Comparison of ENCODE assay signal across 30 cellular contexts in the genomic region with DNA sequence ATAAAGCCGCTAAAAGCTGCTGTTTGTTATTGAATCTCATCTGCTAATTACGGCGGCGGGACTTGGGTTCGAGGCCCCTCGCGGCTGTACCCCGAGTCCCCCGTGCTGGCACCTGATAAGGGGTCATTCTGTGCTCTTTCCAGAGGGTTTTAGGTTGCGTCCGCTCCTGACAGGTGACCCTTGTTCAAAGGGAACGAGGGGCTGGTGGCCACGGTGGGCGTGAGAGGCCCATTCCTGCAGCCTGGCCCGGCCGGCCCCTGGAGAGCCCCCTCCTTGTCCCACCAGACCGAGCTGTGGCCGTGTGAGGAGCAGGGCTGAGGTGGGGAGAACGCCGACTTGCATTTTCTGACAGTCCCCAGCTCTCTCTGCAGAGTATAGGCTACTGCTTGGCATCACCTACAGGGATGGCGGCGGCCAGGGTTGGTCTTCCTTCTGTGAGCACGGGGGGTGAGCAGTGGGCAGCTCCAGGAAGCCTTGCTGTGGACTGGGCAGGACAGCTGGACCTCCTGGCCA. TPM values are rescaled to one million over a fixed set of nuclear protein-coding genes. Genes with fewer than 3 reads are reported as not detected.
"Had no signal": no experiment of that assay in that cellular context is flagged by ENCODE, and none has a peak within 500 bp of the region (broad histone marks: within the 10 kb centered on the region; RNA-seq: fewer than 3 reads in every experiment).

No MANE protein-coding gene starts in this region.

- H3K4me1 ChIP-seq: esophagus squamous epithelium, gastrocnemius medialis had no signal

- H3K27ac ChIP-seq: epithelial cell of prostate, esophagus squamous epithelium, gastrocnemius medialis, lower lobe of right lung had no signal

- H3K9me3 ChIP-seq: esophagus squamous epithelium, gastrocnemius medialis, heart right ventricle, lower lobe of right lung, mucosa of descending colon had no signal

- DNase-seq: cortex of kidney; effector CD8-positive, alpha-beta T cell; effector memory CD8-positive, alpha-beta T cell; endodermal cell; erythroblast; esophagus squamous epithelium; foreskin fibroblast; foreskin melanocyte; gastrocnemius medialis; glutamatergic neuron; heart right ventricle; hippocampal formation; left colon; left ventricle myocardium superior; lower lobe of right lung; mesenchymal stem cell; mucosa of descending colon had no signal

- H3K4me3 ChIP-seq: esophagus squamous epithelium, gastrocnemius medialis, heart right ventricle, lower lobe of right lung, mucosa of descending colon had no signal

- H3K36me3 ChIP-seq: esophagus squamous epithelium, gastrocnemius medialis, heart right ventricle, lower lobe of right lung had no signal

RNA-seq across cellular contexts. Expression of a gene that starts 12.2 kb away (rescaled TPM):
- total RNA-seq: dermis microvascular lymphatic vessel endothelial cell, lung microvascular endothelial cell, myocyte had no signal

RNA-seq across cellular contexts. Expression of a gene that starts 60.0 kb away (rescaled TPM):
- total RNA-seq: cerebellum, dermis microvascular lymphatic vessel endothelial cell, endodermal cell, esophagus mucosa, esophagus squamous epithelium, gastrocnemius medialis, glomerular endothelial cell, heart right ventricle, kidney epithelial cell, left colon, left lobe of liver, left ventricle myocardium superior, lower leg skin, lower lobe of right lung, lung microvascular endothelial cell, mesenteric fat pad, mesothelial cell of epicardium, mucosa of descending colon, myocyte had no signal
- polyA plus RNA-seq: heart right ventricle, keratinocyte had no signal
